Comparison of ENCODE assay signal across 1 cellular context in the genomic region with DNA sequence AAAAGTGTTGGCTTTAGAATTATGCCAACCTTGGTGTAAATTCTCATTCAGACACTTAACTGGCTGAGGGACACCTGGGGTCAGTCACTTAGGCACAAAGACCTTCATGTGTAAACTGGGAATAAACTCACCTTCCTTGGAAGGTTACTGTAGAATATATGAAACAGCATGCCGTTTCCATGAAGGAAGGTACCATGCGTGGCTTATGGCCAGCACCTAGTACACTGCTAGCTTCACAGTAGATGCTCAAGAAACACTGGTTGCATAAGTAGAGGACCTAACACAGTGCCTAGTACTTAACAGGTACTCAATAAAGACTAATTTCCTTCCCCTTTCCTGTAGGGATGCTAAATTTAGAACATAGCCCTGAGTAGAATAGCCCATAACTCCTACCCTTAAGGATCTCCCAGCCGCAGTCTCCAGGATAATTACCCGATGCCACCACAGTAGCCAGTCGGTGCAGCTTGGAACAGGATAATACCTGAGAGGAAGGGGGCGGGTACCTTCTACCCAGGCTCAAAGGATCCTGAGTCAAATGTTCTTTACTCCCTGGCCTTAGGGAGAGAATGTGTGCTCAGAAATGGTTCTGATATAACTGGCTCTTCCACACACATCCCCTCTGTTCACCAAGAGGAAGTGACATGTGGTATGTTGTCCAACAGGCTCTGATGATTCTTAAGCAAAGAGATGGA.
TF ChIP-seq lines count a peak whose summit lies in the region.

No MANE protein-coding gene starts in this region.

TF ChIP-seq in IMR-90, 13 proteins besides CTCF, POLR2A, EP300 and RAD21 (continued from another document):
- no peak for TF ChIP-seq NFE2L2 (IDR thresholded peaks at IDR 0.05; ENCODE audit: low read depth, low read length)
- TF ChIP-seq, protein P1, sequence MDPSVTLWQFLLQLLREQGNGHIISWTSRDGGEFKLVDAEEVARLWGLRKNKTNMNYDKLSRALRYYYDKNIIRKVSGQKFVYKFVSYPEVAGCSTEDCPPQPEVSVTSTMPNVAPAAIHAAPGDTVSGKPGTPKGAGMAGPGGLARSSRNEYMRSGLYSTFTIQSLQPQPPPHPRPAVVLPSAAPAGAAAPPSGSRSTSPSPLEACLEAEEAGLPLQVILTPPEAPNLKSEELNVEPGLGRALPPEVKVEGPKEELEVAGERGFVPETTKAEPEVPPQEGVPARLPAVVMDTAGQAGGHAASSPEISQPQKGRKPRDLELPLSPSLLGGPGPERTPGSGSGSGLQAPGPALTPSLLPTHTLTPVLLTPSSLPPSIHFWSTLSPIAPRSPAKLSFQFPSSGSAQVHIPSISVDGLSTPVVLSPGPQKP (IDR thresholded peaks at IDR 0.05; ENCODE audit: borderline replicate concordance, low read depth, low read length), result no peak
- TF ChIP-seq MAFK (IDR thresholded peaks at IDR 0.05; ENCODE audit: low read depth, low read length), result no peak
- no peak for TF ChIP-seq MAZ (IDR thresholded peaks at IDR 0.05; ENCODE audit: borderline replicate concordance, low read depth, low read length)
